Comparison of ENCODE assay signal across 15 cellular contexts in genomic region chr3:146803746-146804145, GRCh38.
A peak's percentile ranks its signal among the peaks of the same experiment; 100 is the strongest.
DNase-seq lines count a peak whose midpoint lies in the region; ATAC-seq, FAIRE-seq and TF ChIP-seq lines count a peak whose summit lies in the region.
"Had no signal": no experiment of that assay in that cellular context is flagged by ENCODE, and none has a peak within 500 bp of the region (broad histone marks: within the 10 kb centered on the region; RNA-seq: fewer than 3 reads in every experiment).

No MANE protein-coding gene starts in this region.

- no peaks in the 10 kb centered on the region for H3K27me3 Mint-ChIP-seq in astrocyte (ENCODE audit: low read depth, unreplicated experiment)
- H3K27me3 Mint-ChIP-seq: T-helper 17 cell had no signal

- FAIRE-seq in astrocyte (lab: Jason Lieb, UNC) = peak; percentile 87
- FAIRE-seq: urothelium cell line had no signal

- H2AFZ ChIP-seq in ACC112 (ENCODE audit: low read length, unreplicated experiment) (peak overlapping the region; percentile 88), astrocyte (ENCODE audit: low read depth, low read length) (peak overlapping the region; percentile 8)

- peak; percentile 9 for DNase-seq in H4 (ENCODE audit: low spot score)
- DNase-seq in astrocyte (ENCODE audit: low read depth) = peak; percentile 83
- DNase-seq in iPS DF 19.7 (ENCODE audit: low read depth, low spot score) = peak; percentile 5
- DNase-seq in UCSD-AML1 (lab: John Stamatoyannopoulos, UW; ENCODE audit: unreplicated experiment) = no peak
- no peak for DNase-seq in mucosa of descending colon
- no peak for DNase-seq in right cardiac atrium
- DNase-seq: anterior cingulate cortex, BE2C, esophagus squamous epithelium, NCI-H1092 treated with DMSO at 0.1 percent for 48 hours, T-helper 17 cell had no signal

- peak overlapping the region; percentile 32 for H3K4me2 ChIP-seq in astrocyte (ENCODE audit: low read length)

- H3K4me3 ChIP-seq in ACC112 (ENCODE audit: low read depth, low read length) (no peak overlapping the region), astrocyte (ENCODE audit: insufficient read depth, low read depth, low read length) (no peak overlapping the region), mucosa of descending colon (no peak overlapping the region), right cardiac atrium (ENCODE audit: low read length) (no peak overlapping the region)
- H3K4me3 ChIP-seq: esophagus squamous epithelium had no signal

- H3K79me2 ChIP-seq in ACC112 (ENCODE audit: control insufficient read depth, insufficient read depth, low read length, unreplicated experiment) (no peaks in the 10 kb centered on the region), astrocyte (ENCODE audit: insufficient read depth, low read length) (no peaks in the 10 kb centered on the region)

- peak overlapping the region; percentile 12 for H3K9ac ChIP-seq in astrocyte (ENCODE audit: low read length)

- no peak for TF ChIP-seq CTCF in astrocyte (IDR thresholded peaks at IDR 0.05; ENCODE audit: insufficient read depth, low read depth, low read length)
- no peak for TF ChIP-seq CTCF in mucosa of descending colon (IDR thresholded peaks at IDR 0.05)

- H3K27ac ChIP-seq in ACC112 (ENCODE audit: low read depth, low read length) (peak overlapping the region; percentile 33; the same call in 1 of the 2 replicates), astrocyte (ENCODE audit: low read depth, low read length) (peak overlapping the region; percentile 43), right cardiac atrium (ENCODE audit: low read length) (no peak overlapping the region)
- H3K27ac ChIP-seq: esophagus squamous epithelium had no signal

- TF ChIP-seq POLR2A in GM18505 (IDR thresholded peaks at IDR 0.05; ENCODE audit: borderline replicate concordance, extremely low read depth, insufficient read depth, insufficient read length) = no peak

- H3K27me3 ChIP-seq in ACC112 (ENCODE audit: insufficient read depth, low read length) = no peaks in the 10 kb centered on the region
- H3K27me3 ChIP-seq in astrocyte (ENCODE audit: insufficient read depth, low read length) = no peaks in the 10 kb centered on the region
- no peaks in the 10 kb centered on the region for H3K27me3 ChIP-seq in right cardiac atrium (ENCODE audit: control insufficient read depth, insufficient read depth)
- H3K27me3 ChIP-seq: BE2C, esophagus squamous epithelium had no signal

- whole genome bisulfite sequencing in right cardiac atrium = 45% methylated on average over 2 of the region's 2 CpGs

- H3K27ac Mint-ChIP-seq in astrocyte (ENCODE audit: unreplicated experiment) = peak overlapping the region; percentile 98
- H3K27ac Mint-ChIP-seq: T-helper 17 cell had no signal

- peaks cover 11% of the 10 kb centered on the region for H3K4me1 ChIP-seq in ACC112 (ENCODE audit: control insufficient read depth, insufficient read depth, low read length, unreplicated experiment)
- no peaks in the 10 kb centered on the region for H3K4me1 ChIP-seq in astrocyte (ENCODE audit: insufficient read depth, low read length)
- H3K4me1 ChIP-seq in mucosa of descending colon (ENCODE audit: low read depth) = no peaks in the 10 kb centered on the region
- no peaks in the 10 kb centered on the region for H3K4me1 ChIP-seq in right cardiac atrium (ENCODE audit: control insufficient read depth, insufficient read depth, low read length)
- H3K4me1 ChIP-seq: BE2C, esophagus squamous epithelium had no signal

- peaks cover 30% of the 10 kb centered on the region for H3K4me1 Mint-ChIP-seq in astrocyte (ENCODE audit: low read depth, unreplicated experiment)
- H3K4me1 Mint-ChIP-seq: T-helper 17 cell had no signal

- H3K9me3 ChIP-seq in astrocyte (ENCODE audit: insufficient read depth, low read depth, low read length) (no peaks in the 10 kb centered on the region), mucosa of descending colon (no peaks in the 10 kb centered on the region), right cardiac atrium (ENCODE audit: control insufficient read depth, low read length) (no peaks in the 10 kb centered on the region)
- H3K9me3 ChIP-seq: BE2C, esophagus squamous epithelium had no signal

- ATAC-seq in GM18505 (IDR thresholded peaks at IDR 0.05; ENCODE audit: unreplicated experiment) (no peak), mucosa of descending colon (no peak), right cardiac atrium (no peak)
- ATAC-seq: left lobe of liver, T-helper 17 cell had no signal

- H3K4me3 Mint-ChIP-seq in astrocyte (ENCODE audit: unreplicated experiment) = no peak overlapping the region
- H3K4me3 Mint-ChIP-seq: T-helper 17 cell had no signal

- no peaks in the 10 kb centered on the region for H3K36me3 Mint-ChIP-seq in astrocyte (ENCODE audit: low read depth, unreplicated experiment)

- intact Hi-C loops in mucosa of descending colon (cut with DNase I, micrococcal nuclease) = no loop called here
- intact Hi-C loops in right cardiac atrium (cut with DNase I) = no loop called here

- no peaks in the 10 kb centered on the region for H3K9me3 Mint-ChIP-seq in astrocyte (ENCODE audit: unreplicated experiment)

- no peaks in the 10 kb centered on the region for H4K20me1 ChIP-seq in astrocyte (ENCODE audit: insufficient read depth, low read length)

- H3K36me3 ChIP-seq in ACC112 (ENCODE audit: insufficient read depth, low read length) = no peaks in the 10 kb centered on the region
- H3K36me3 ChIP-seq in astrocyte (ENCODE audit: insufficient read depth, low read length) = no peaks in the 10 kb centered on the region
- no peaks in the 10 kb centered on the region for H3K36me3 ChIP-seq in mucosa of descending colon (ENCODE audit: low read depth)
- H3K36me3 ChIP-seq: BE2C, esophagus squamous epithelium had no signal

Comparison
In these comparisons a context has a peak if more than half of its experiments do, and no peak if none do; other contexts are left out.
1. DNase-seq: peak in H4 (single experiment), astrocyte (single experiment) and iPS DF 19.7 (single experiment); none in UCSD-AML1 (single experiment), mucosa of descending colon (0 of 3) and right cardiac atrium (0 of 3).